14 cellular contexts compared by ENCODE assay signal in genomic region chr15:90259524-90259923, GRCh38. TPM values are rescaled to one million over a fixed set of nuclear protein-coding genes. Genes with fewer than 3 reads are reported as not detected.
A peak's percentile ranks its signal among the peaks of the same experiment; 100 is the strongest.
DNase-seq lines count a peak whose midpoint lies in the region; ATAC-seq and TF ChIP-seq lines count a peak whose summit lies in the region.
"Had no signal": no experiment of that assay in that cellular context is flagged by ENCODE, and none has a peak within 500 bp of the region (broad histone marks: within the 10 kb centered on the region; RNA-seq: fewer than 3 reads in every experiment).

No MANE protein-coding gene starts in this region.

- H4K20me1 ChIP-seq in MM.1S (ENCODE audit: insufficient read depth, low read length) = no peaks in the 10 kb centered on the region
- H4K20me1 ChIP-seq: BLaER1 had no signal

- WGBS in adrenal gland, 4 donors = 78 to 87% (median 84%) methylated on average over 5 of the region's 5 CpGs

- no peaks in the 10 kb centered on the region for H3K9me3 ChIP-seq in MM.1S (replicated peaks; ENCODE audit: insufficient read depth, low read length)
- no peaks in the 10 kb centered on the region for H3K9me3 ChIP-seq in adrenal gland (replicated peaks in 1 of 3)
- H3K9me3 ChIP-seq: BLaER1 had no signal

- peak overlapping the region; percentile 23 for H3K4me2 ChIP-seq in MM.1S (ENCODE audit: low read depth, low read length)

- DNase-seq in MM.1S = peak; percentile 68
- no peak for DNase-seq in adrenal gland
- DNase-seq in OCI-M1 (lab: John Stamatoyannopoulos, UW) = no peak
- no peak for DNase-seq in stimulated activated CD4-positive, alpha-beta T cell treated with anti-CD3 and anti-CD28 coated beads, Interleukin-2, amount 100 ng/mL, for 48 hours
- DNase-seq in activated CD4-positive, CD25-positive, alpha-beta regulatory T cell (lab: John Stamatoyannopoulos, UW) = no peak
- DNase-seq: foreskin keratinocyte, GDM1, NCI-H1694, T-helper 17 cell had no signal

- 0 out of 2 replicates have a peak overlapping the region, but pooled peaks have one; percentile 9 for H2AFZ ChIP-seq in MM.1S (ENCODE audit: low read length)
- H2AFZ ChIP-seq: parathyroid adenoma had no signal

- H3K79me2 ChIP-seq in MM.1S (ENCODE audit: low read length) = 0 out of 2 replicates have a peak, but pooled peaks cover 3% of the 10 kb centered on the region

- intact Hi-C loops in adrenal gland (cut with DNase I) = no loop called here

- peak; percentile 83 for ATAC-seq in GM18498 (IDR thresholded peaks at IDR 0.05; ENCODE audit: unreplicated experiment)
- peak; percentile 86 for ATAC-seq in GM19452 (IDR thresholded peaks at IDR 0.05; ENCODE audit: unreplicated experiment)
- ATAC-seq in HG02970 (IDR thresholded peaks at IDR 0.05; ENCODE audit: low FRiP score, unreplicated experiment) = peak; percentile 48
- ATAC-seq: foreskin keratinocyte, T-helper 17 cell had no signal

- H3K9ac ChIP-seq in MM.1S (ENCODE audit: low read length) = no peak overlapping the region
- H3K9ac ChIP-seq: BLaER1, parathyroid adenoma had no signal

- no peak overlapping the region for H3K4me3 ChIP-seq in MM.1S (ENCODE audit: low read length)
- H3K4me3 ChIP-seq in adrenal gland = no peak overlapping the region
- H3K4me3 ChIP-seq: BLaER1 had no signal

- TF ChIP-seq CTCF in MM.1S (IDR thresholded peaks at IDR 0.05; ENCODE audit: low read length) (no peak), adrenal gland (IDR thresholded peaks at IDR 0.05) (no peak)

- no peak for TF ChIP-seq POLR2A in adrenal gland (IDR thresholded peaks at IDR 0.05)

- H3K27ac ChIP-seq in MM.1S (ENCODE audit: low read length) = peak overlapping the region; percentile 51; the same call in 1 of the 2 replicates
- no peak overlapping the region for H3K27ac ChIP-seq in adrenal gland
- H3K27ac ChIP-seq: BLaER1, foreskin keratinocyte, parathyroid adenoma had no signal

- no peaks in the 10 kb centered on the region for H3K9me2 ChIP-seq in MM.1S (replicated peaks; ENCODE audit: insufficient read depth, low read length)

- H3K4me1 ChIP-seq in MM.1S (ENCODE audit: low read length) (peaks cover 19% of the 10 kb centered on the region), adrenal gland (replicated peaks in 1 of 2) (peaks cover 3 to 5% of the 10 kb centered on the region in 2 donors)

- peaks cover 7% of the 10 kb centered on the region; the same call in 1 of the 2 replicates for H3F3A ChIP-seq in MM.1S (ENCODE audit: insufficient read depth, low read length)

- H3K36me3 ChIP-seq in MM.1S (replicated peaks; ENCODE audit: insufficient read depth, low read length) = no peaks in the 10 kb centered on the region
- no peaks in the 10 kb centered on the region for H3K36me3 ChIP-seq in adrenal gland (replicated peaks in 1 of 2)
- H3K36me3 ChIP-seq: BLaER1 had no signal

- H3K27me3 ChIP-seq in MM.1S (replicated peaks; ENCODE audit: insufficient read depth, low read length) = no peaks in the 10 kb centered on the region
- H3K27me3 ChIP-seq in adrenal gland = no peaks in the 10 kb centered on the region
- H3K27me3 ChIP-seq: BLaER1, foreskin keratinocyte had no signal

RNA-seq across cellular contexts. Expression of gene NGRN, which starts 5.9 kb away (rescaled TPM):
- total RNA-seq in adrenal gland = 100 to 1,000 TPM in 5 of 8 donors, 10 to 100 TPM in 3; 61.4 to 131 (median 103) TPM
- 100 to 1,000 TPM in 1 of 3 donors, 10 to 100 TPM in 2; 53.5 to 133 (median 56.3) TPM for polyA plus RNA-seq in adrenal gland

RNA-seq across cellular contexts. Expression of gene TTLL13, which starts 10.2 kb away (rescaled TPM):
- total RNA-seq in adrenal gland = under 1 TPM in 3 of 8 donors, not detected in 5; 0.28 to 0.43 (median 0.42) TPM
- 1 to 10 TPM in 1 of 3 donors, under 1 TPM in 2; 0.11 to 1.9 (median 0.20) TPM for polyA plus RNA-seq in adrenal gland
- total RNA-seq: foreskin keratinocyte had no signal
- polyA plus RNA-seq: foreskin keratinocyte had no signal

RNA-seq across cellular contexts. Expression of gene GDPGP1, which starts 25.5 kb away (rescaled TPM):
- total RNA-seq in adrenal gland = 10 to 100 TPM in 5 of 8 donors, 1 to 10 TPM in 3; 7.0 to 17.1 (median 10.4) TPM
- polyA plus RNA-seq in adrenal gland = 1 to 10 TPM; 2.6 to 4.7 (median 2.9) TPM

RNA-seq across cellular contexts. Expression of gene CIB1, which starts 25.8 kb away (rescaled TPM):
- total RNA-seq in adrenal gland = 100 to 1,000 TPM in 5 of 8 donors, 10 to 100 TPM in 3; 38.8 to 191 (median 121) TPM
- 100 to 1,000 TPM; 138 to 259 (median 141) TPM for polyA plus RNA-seq in adrenal gland

RNA-seq across cellular contexts. Expression of gene SEMA4B, which starts 58.4 kb away (rescaled TPM):
- 100 to 1,000 TPM in 4 of 8 donors, 10 to 100 TPM in 4; 27.5 to 155 (median 97.3) TPM for total RNA-seq in adrenal gland
- 10 to 100 TPM; 20.2 to 50.3 (median 41.6) TPM for polyA plus RNA-seq in adrenal gland
